Comparison of ENCODE assay signal across 9 cellular contexts in the genomic region with DNA sequence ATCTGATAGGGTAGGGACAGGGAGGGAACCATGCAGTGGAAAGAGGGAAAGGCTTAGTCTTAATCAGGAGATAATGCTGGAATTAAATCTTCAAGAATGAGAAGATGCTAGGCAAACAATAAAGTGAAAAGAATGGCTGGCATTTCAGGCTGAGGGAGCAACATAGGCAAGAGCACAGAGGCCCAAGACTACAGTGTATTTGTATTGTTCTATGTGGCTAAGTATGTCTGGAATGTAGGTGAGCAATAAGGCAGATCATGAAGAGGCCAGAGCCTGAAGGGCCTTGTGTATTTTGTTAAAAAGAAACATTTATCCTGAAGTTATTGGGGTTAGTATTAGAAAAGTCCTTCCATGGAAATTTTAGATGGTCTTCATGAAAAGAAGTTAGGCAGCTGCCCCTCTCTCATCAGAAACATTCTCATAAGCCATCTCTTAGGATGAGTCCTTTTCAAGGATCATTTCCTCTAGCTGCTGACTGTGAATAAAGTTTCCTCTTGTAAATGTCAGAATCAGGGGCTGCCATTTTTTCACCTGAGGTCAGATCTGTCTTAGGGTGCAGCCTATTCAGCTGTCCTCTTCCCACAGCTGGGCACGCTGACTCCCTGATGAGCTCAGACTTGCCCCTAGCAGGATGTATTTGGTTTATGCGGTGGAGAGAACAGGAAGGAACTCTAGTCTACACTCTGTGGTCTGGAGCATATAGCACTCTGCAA. TPM values are rescaled to one million over a fixed set of nuclear protein-coding genes. Genes with fewer than 3 reads are reported as not detected.
DNase-seq lines count a peak whose midpoint lies in the region; ATAC-seq and TF ChIP-seq lines count a peak whose summit lies in the region.
"Had no signal": no experiment of that assay in that cellular context is flagged by ENCODE, and none has a peak within 500 bp of the region (broad histone marks: within the 10 kb centered on the region; RNA-seq: fewer than 3 reads in every experiment).

No MANE protein-coding gene starts in this region.

- H4K20me1 ChIP-seq in IMR-90 (ENCODE audit: insufficient read depth, low read length) = no peaks in the 10 kb centered on the region

- H2BK5ac ChIP-seq in IMR-90 (ENCODE audit: low read depth, low read length, poor library complexity, severe bottlenecking) = peak overlapping the region; percentile 93

- peaks cover 39% of the 10 kb centered on the region for H3K9me3 Mint-ChIP-seq in activated CD8-positive, alpha-beta T cell treated with anti-CD3 and anti-CD28 coated beads, Interleukin-2, amount 10 ng/mL, durations not matched to agents 7 days and 5 days (ENCODE audit: insufficient read depth)
- H3K9me3 Mint-ChIP-seq in progenitor cell of endocrine pancreas (ENCODE audit: low read depth) = peaks cover 18% of the 10 kb centered on the region

- DNase-seq in GM03348 (ENCODE audit: low spot score) (peak; percentile 63), IMR-90 (peak; percentile 90), fibroblast of gingiva (ENCODE audit: low read depth) (peak; percentile 26), progenitor cell of endocrine pancreas (ENCODE audit: low spot score, unreplicated experiment) (no peak), NCI-H2029 treated with DMSO at 0.1 percent for 48 hours (lab: John Stamatoyannopoulos, UW) (no peak), NCI-H187 treated with DMSO at 0.1 percent for 48 hours (lab: John Stamatoyannopoulos, UW) (no peak)
- peak; percentile 86 for DNase-seq in activated CD8-positive, alpha-beta T cell treated with anti-CD3 and anti-CD28 coated beads, Interleukin-2, amount 10 ng/mL, durations not matched to agents 7 days and 5 days

- ATAC-seq in GM21723 (IDR thresholded peaks at IDR 0.05; ENCODE audit: unreplicated experiment) (peak; percentile 100), IMR-90 (ENCODE audit: low read depth) (peak; percentile 88)
- peak; percentile 98 for ATAC-seq in activated CD8-positive, alpha-beta T cell treated with anti-CD3 and anti-CD28 coated beads, Interleukin-2, amount 10 ng/mL, durations not matched to agents 7 days and 5 days

- peak overlapping the region; percentile 58; the same call in 1 of the 2 replicates for H3K4me2 ChIP-seq in IMR-90 (ENCODE audit: low read depth, low read length)

- H3K18ac ChIP-seq in IMR-90 (ENCODE audit: low read depth, low read length) = peak overlapping the region; percentile 90; the same call in 1 of the 2 replicates

- H2AK9ac ChIP-seq in IMR-90 (replicated peaks; ENCODE audit: low read depth, low read length, poor library complexity) = no peak overlapping the region

- H3K4me1 ChIP-seq in IMR-90 (ENCODE audit: control insufficient read depth, insufficient read depth, low read length) = peaks cover 13% of the 10 kb centered on the region

- H2BK15ac ChIP-seq in IMR-90 (ENCODE audit: low read depth, low read length) = peak overlapping the region; percentile 71; the same call in 2 of the 3 replicates

- H3K9me1 ChIP-seq in IMR-90 (ENCODE audit: insufficient read depth, low read length) = peaks cover 2% of the 10 kb centered on the region; the same call in 1 of the 2 replicates

- peak overlapping the region; percentile 54; the same call in 1 of the 2 replicates for H2AK5ac ChIP-seq in IMR-90 (ENCODE audit: low read depth, low read length)

- peak overlapping the region; percentile 75 for H3K14ac ChIP-seq in IMR-90 (replicated peaks; ENCODE audit: low read depth, low read length)

- H3K36me3 ChIP-seq in IMR-90 (ENCODE audit: control insufficient read depth, insufficient read depth, low read length) = peaks cover 2% of the 10 kb centered on the region

- peak overlapping the region; percentile 83 for H3K23ac ChIP-seq in IMR-90 (ENCODE audit: low read depth, low read length)

- no peak for TF ChIP-seq POLR2A in IMR-90 (IDR thresholded peaks at IDR 0.05; ENCODE audit: low read depth, low read length)

- H3K79me1 ChIP-seq in IMR-90 (ENCODE audit: low read depth in 1 of 2, low read length in 2 of 2) = peaks cover 18 to 34% of the 10 kb centered on the region in 2 experiments

- no TSS peak for BruUV-seq in IMR-90 (replicated peaks; lab: Mats Ljungman, UMichigan)

- peak overlapping the region; percentile 71 for H3K56ac ChIP-seq in IMR-90 (ENCODE audit: extremely low read depth, insufficient read depth, low read length)

- H3K27me3 ChIP-seq in IMR-90 (ENCODE audit: control insufficient read depth, insufficient read depth, low read length) = no peaks in the 10 kb centered on the region

- peak overlapping the region; percentile 42 to 84 for H4K8ac ChIP-seq in IMR-90 (ENCODE audit: low read depth in 2 of 2, low read length in 2 of 2)

- TF ChIP-seq RAD21 in IMR-90 (IDR thresholded peaks at IDR 0.05; ENCODE audit: low read length) = no peak

- peak overlapping the region; percentile 63 for H3K4me3 Mint-ChIP-seq in activated CD8-positive, alpha-beta T cell treated with anti-CD3 and anti-CD28 coated beads, Interleukin-2, amount 10 ng/mL, durations not matched to agents 7 days and 5 days
- no peak overlapping the region for H3K4me3 Mint-ChIP-seq in progenitor cell of endocrine pancreas (ENCODE audit: low read depth)

- H2BK20ac ChIP-seq in IMR-90 (ENCODE audit: low read depth, low read length) = peak overlapping the region; percentile 81

- no peaks in the 10 kb centered on the region; the same call in 1 of the 2 replicates for H3K9me3 ChIP-seq in IMR-90 (ENCODE audit: control insufficient read depth, insufficient read depth, low read length)

- no peak overlapping the region for H2AFZ ChIP-seq in IMR-90 (replicated peaks; ENCODE audit: low read length, poor library complexity)

- H3K27ac Mint-ChIP-seq in activated CD8-positive, alpha-beta T cell treated with anti-CD3 and anti-CD28 coated beads, Interleukin-2, amount 10 ng/mL, durations not matched to agents 7 days and 5 days = peak overlapping the region; percentile 94
- peak overlapping the region; percentile 53 for H3K27ac Mint-ChIP-seq in progenitor cell of endocrine pancreas

- in situ Hi-C loops in IMR-90 (cut with MboI; ENCODE audit: low sequenced_read_pairs) = no loop called here

- H3K4me3 ChIP-seq in IMR-90 (ENCODE audit: insufficient read depth, low read depth, low read length) = no peak overlapping the region
- H3K4me3 ChIP-seq: SK-N-MC had no signal

- intact Hi-C loops in IMR-90 (cut with micrococcal nuclease) = loop anchor here (5.0 kb wide), 1 partner anchor 44 kb away; a partner anchor contains a TSS

- peak overlapping the region; percentile 55 for H4K91ac ChIP-seq in IMR-90 (ENCODE audit: insufficient read depth, low read depth, low read length)

- no peak for TF ChIP-seq CTCF in IMR-90 (conservative IDR thresholded peaks at IDR 0.05; ENCODE audit: low read depth, low read length)
- TF ChIP-seq CTCF in progenitor cell of endocrine pancreas (IDR thresholded peaks at IDR 0.05; ENCODE audit: unreplicated experiment) = no peak

- H3K27me3 Mint-ChIP-seq in activated CD8-positive, alpha-beta T cell treated with anti-CD3 and anti-CD28 coated beads, Interleukin-2, amount 10 ng/mL, durations not matched to agents 7 days and 5 days (ENCODE audit: low read depth) = no peaks in the 10 kb centered on the region
- H3K27me3 Mint-ChIP-seq in progenitor cell of endocrine pancreas = no peaks in the 10 kb centered on the region

- peak overlapping the region; percentile 70; the same call in 1 of the 2 replicates for H4K5ac ChIP-seq in IMR-90 (ENCODE audit: low read depth, low read length)

- no CpG with 5 or more reads among the region's 2 CpGs for WGBS in IMR-90 (ENCODE audit: extremely low coverage in 2 of 2, insufficient read length in 1 of 2), 2 experiments

- peak overlapping the region; percentile 2; the same call in 1 of the 2 replicates for H3K9ac ChIP-seq in IMR-90 (ENCODE audit: low read depth, low read length)

- POLR2A ChIA-PET in IMR-90 (lab: Charles Lee; ENCODE audit: unreplicated experiment) = no interaction called here
- POLR2A ChIA-PET in activated CD8-positive, alpha-beta T cell treated with anti-CD3 and anti-CD28 coated beads, Interleukin-2, amount 10 ng/mL, durations not matched to agents 7 days and 5 days (lab: Charles Lee) = interaction anchor here (1.7 kb wide), 1 partner anchor 68 kb away, joined by 5 read pairs; a partner anchor contains a TSS

- H3K4me1 Mint-ChIP-seq in activated CD8-positive, alpha-beta T cell treated with anti-CD3 and anti-CD28 coated beads, Interleukin-2, amount 10 ng/mL, durations not matched to agents 7 days and 5 days (ENCODE audit: low read depth) = peaks cover 69% of the 10 kb centered on the region
- H3K4me1 Mint-ChIP-seq in progenitor cell of endocrine pancreas (ENCODE audit: low read depth) = peaks cover 6% of the 10 kb centered on the region

- dilution Hi-C loops in IMR-90 (cut with HindIII; ENCODE audit: low sequenced_read_pairs, unreplicated experiment) = no loop called here

- peak overlapping the region; percentile 86 for H2BK120ac ChIP-seq in IMR-90 (ENCODE audit: low read depth, low read length)

- H3K27ac ChIP-seq in IMR-90 (ENCODE audit: insufficient read depth, low read length) = peak overlapping the region; percentile 39
- H3K27ac ChIP-seq: SK-N-MC had no signal

- peaks cover 68% of the 10 kb centered on the region for H3K36me3 Mint-ChIP-seq in activated CD8-positive, alpha-beta T cell treated with anti-CD3 and anti-CD28 coated beads, Interleukin-2, amount 10 ng/mL, durations not matched to agents 7 days and 5 days (ENCODE audit: low read depth)
- peaks cover 59% of the 10 kb centered on the region for H3K36me3 Mint-ChIP-seq in progenitor cell of endocrine pancreas (ENCODE audit: insufficient read depth)

- CTCF ChIA-PET in IMR-90 (lab: Yijun Ruan, JAX) = no interaction called here
- CTCF ChIA-PET in activated CD8-positive, alpha-beta T cell treated with anti-CD3 and anti-CD28 coated beads, Interleukin-2, amount 10 ng/mL, durations not matched to agents 7 days and 5 days (lab: Charles Lee) = interaction anchor here (1.0 to 2.2 kb wide), 5 partner anchors 8 to 68 kb away, joined by 3 to 9 read pairs (median 7); a partner anchor contains a TSS

- peak overlapping the region; percentile 81 for H3K4ac ChIP-seq in IMR-90 (ENCODE audit: low read depth, low read length)

TF ChIP-seq in IMR-90, 13 proteins besides CTCF, POLR2A, EP300 and RAD21 (continues in another document):
- no peak for TF ChIP-seq MAZ (IDR thresholded peaks at IDR 0.05; ENCODE audit: borderline replicate concordance, low read depth, low read length)
- TF ChIP-seq FOS (IDR thresholded peaks at IDR 0.05; ENCODE audit: low read depth, low read length) = no peak
- no peak for TF ChIP-seq MAFK (IDR thresholded peaks at IDR 0.05; ENCODE audit: low read depth, low read length)
- no peak for TF ChIP-seq CEBPB (IDR thresholded peaks at IDR 0.05; ENCODE audit: low read depth, low read length)
- no peak for TF ChIP-seq RCOR1 (IDR thresholded peaks at IDR 0.05; ENCODE audit: insufficient replicate concordance, low read length)
- no peak for TF ChIP-seq RFX5 (IDR thresholded peaks at IDR 0.05; ENCODE audit: low read depth, low read length)

RNA-seq across cellular contexts. Expression of a gene that starts 46.3 kb away (rescaled TPM):
- total RNA-seq in IMR-90 (2012; rRNA removed) (90.3 and 135 TPM in 2 replicates), progenitor cell of endocrine pancreas (35.2 TPM in 2 replicates)
- polyA plus RNA-seq in IMR-90 (2012; rRNA removed) = 26.1 and 28.9 TPM in 2 replicates
- 15.2 and 42.0 TPM in 2 replicates for polyA plus RNA-seq in IMR-90 (2012; cell fraction: cytosol; rRNA removed)
- 19.7 and 67.8 TPM in 2 replicates for polyA plus RNA-seq in IMR-90 (2012; cell fraction: nucleus; rRNA removed; ENCODE audit: low replicate concordance)
- total RNA-seq in activated CD8-positive, alpha-beta T cell treated with anti-CD3 and anti-CD28 coated beads, Interleukin-2, amount 10 ng/mL, durations not matched to agents 7 days and 5 days = 10 to 100 TPM; 10.1 to 11.7 TPM

Comparison
In these comparisons a context has a peak if more than half of its experiments do, and no peak if none do; other contexts are left out.
1. DNase-seq: peak in GM03348 (single experiment), IMR-90 (single experiment), activated CD8-positive, alpha-beta T cell treated with anti-CD3 and anti-CD28 coated beads, Interleukin-2, amount 10 ng/mL, durations not matched to agents 7 days and 5 days (single experiment) and fibroblast of gingiva (single experiment); none in progenitor cell of endocrine pancreas (single experiment), NCI-H2029 treated with DMSO at 0.1 percent for 48 hours (single experiment) and NCI-H187 treated with DMSO at 0.1 percent for 48 hours (single experiment).
2. Peak in every context shown above with its lines, with median percentiles within 50 percentile points of each other: ATAC-seq.